ENCODE assay signal across 1 cellular context in the genomic region with DNA sequence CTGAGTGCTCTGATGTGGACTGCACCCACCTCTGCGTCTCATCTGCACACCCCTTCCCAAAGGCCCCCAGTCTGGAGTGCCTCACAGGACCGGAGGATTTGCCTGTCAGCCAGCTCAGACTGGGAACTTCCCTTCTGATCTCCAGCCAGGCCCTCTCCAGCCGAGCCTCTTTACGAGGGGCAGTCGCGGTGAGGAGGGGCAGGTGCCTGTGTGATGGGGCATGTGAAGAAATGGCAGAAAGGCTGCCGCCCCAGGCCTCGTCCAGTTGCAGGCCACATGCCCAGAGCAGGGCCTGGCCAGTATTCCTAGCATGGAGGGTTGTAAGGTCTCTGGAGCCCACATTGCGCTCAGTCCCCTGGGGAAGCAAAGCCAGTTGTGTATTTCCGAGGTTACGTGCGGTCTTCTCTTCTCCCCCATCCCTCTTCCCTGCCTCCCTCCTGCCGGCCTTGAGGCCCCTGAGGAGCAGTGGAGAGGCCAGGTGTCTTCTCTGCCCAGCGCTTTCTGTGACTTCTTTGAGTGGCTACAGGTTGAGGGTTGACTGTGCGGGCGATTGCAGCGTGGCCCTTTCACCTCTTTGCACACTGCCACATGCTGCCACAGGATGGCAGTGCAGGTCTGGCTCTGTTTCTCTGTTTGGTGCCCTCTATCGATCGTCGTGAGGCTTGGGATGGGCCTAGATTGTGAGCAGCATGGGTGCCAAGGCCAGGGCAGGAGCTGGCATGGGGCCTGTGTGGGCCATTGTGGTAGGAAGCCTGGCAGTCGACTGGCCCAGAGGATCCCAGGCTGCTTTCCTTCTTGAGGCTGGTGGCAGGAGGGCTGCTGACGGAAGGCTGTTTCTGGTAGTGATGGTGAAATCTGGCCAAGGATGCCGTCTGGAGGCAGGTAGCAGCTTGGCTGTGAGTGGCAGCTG.
TF ChIP-seq lines count a peak whose summit lies in the region.

No MANE protein-coding gene starts in this region.

TF ChIP-seq in HepG2, 621 proteins besides CTCF, POLR2A, EP300 and RAD21 (continued from another document and continues in another):
- TF ChIP-seq, protein P1, sequence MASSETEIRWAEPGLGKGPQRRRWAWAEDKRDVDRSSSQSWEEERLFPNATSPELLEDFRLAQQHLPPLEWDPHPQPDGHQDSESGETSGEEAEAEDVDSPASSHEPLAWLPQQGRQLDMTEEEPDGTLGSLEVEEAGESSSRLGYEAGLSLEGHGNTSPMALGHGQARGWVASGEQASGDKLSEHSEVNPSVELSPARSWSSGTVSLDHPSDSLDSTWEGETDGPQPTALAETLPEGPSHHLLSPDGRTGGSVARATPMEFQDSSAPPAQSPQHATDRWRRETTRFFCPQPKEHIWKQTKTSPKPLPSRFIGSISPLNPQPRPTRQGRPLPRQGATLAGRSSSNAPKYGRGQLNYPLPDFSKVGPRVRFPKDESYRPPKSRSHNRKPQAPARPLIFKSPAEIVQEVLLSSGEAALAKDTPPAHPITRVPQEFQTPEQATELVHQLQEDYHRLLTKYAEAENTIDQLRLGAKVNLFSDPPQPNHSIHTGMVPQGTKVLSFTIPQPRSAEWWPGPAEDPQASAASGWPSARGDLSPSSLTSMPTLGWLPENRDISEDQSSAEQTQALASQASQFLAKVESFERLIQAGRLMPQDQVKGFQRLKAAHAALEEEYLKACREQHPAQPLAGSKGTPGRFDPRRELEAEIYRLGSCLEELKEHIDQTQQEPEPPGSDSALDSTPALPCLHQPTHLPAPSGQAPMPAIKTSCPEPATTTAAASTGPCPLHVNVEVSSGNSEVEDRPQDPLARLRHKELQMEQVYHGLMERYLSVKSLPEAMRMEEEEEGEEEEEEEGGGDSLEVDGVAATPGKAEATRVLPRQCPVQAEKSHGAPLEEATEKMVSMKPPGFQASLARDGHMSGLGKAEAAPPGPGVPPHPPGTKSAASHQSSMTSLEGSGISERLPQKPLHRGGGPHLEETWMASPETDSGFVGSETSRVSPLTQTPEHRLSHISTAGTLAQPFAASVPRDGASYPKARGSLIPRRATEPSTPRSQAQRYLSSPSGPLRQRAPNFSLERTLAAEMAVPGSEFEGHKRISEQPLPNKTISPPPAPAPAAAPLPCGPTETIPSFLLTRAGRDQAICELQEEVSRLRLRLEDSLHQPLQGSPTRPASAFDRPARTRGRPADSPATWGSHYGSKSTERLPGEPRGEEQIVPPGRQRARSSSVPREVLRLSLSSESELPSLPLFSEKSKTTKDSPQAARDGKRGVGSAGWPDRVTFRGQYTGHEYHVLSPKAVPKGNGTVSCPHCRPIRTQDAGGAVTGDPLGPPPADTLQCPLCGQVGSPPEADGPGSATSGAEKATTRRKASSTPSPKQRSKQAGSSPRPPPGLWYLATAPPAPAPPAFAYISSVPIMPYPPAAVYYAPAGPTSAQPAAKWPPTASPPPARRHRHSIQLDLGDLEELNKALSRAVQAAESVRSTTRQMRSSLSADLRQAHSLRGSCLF (CRISPR knock-in tag; IDR thresholded peaks at IDR 0.05; ENCODE audit: borderline replicate concordance): no peak
- TF ChIP-seq, protein P2, sequence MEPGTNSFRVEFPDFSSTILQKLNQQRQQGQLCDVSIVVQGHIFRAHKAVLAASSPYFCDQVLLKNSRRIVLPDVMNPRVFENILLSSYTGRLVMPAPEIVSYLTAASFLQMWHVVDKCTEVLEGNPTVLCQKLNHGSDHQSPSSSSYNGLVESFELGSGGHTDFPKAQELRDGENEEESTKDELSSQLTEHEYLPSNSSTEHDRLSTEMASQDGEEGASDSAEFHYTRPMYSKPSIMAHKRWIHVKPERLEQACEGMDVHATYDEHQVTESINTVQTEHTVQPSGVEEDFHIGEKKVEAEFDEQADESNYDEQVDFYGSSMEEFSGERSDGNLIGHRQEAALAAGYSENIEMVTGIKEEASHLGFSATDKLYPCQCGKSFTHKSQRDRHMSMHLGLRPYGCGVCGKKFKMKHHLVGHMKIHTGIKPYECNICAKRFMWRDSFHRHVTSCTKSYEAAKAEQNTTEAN (CRISPR knock-in tag; conservative IDR thresholded peaks at IDR 0.05): no peak
- 0 out of 2 replicates have a peak, but pooled peaks have one; percentile 24 for TF ChIP-seq ZNF589 (CRISPR knock-in tag; conservative IDR thresholded peaks at IDR 0.05)
- TF ChIP-seq GATAD1 (CRISPR knock-in tag; IDR thresholded peaks at IDR 0.05): peak; percentile 63; the same call in 1 of the 2 replicates
- TF ChIP-seq YEATS2 (CRISPR knock-in tag; IDR thresholded peaks at IDR 0.05; ENCODE audit: borderline replicate concordance): peak; percentile 42; the same call in 1 of the 2 replicates
- TF ChIP-seq ZFX (CRISPR knock-in tag; IDR thresholded peaks at IDR 0.05; ENCODE audit: low read depth): peak; percentile 84
- TF ChIP-seq SRSF4 (IDR thresholded peaks at IDR 0.05; ENCODE audit: low read depth, low read length, poor library complexity, severe bottlenecking): no peak
- TF ChIP-seq ETV5 (CRISPR knock-in tag; IDR thresholded peaks at IDR 0.05; ENCODE audit: borderline replicate concordance): peak; percentile 16; the same call in 1 of the 2 replicates
- TF ChIP-seq SIX4 (CRISPR knock-in tag; IDR thresholded peaks at IDR 0.05): no peak
- peak; percentile 42; the same call in 1 of the 2 replicates for TF ChIP-seq IRF2 (CRISPR knock-in tag; IDR thresholded peaks at IDR 0.05)
- TF ChIP-seq PLRG1 (conservative IDR thresholded peaks at IDR 0.05): no peak
- 0 out of 2 replicates have a peak, but pooled peaks have one; percentile 28 for TF ChIP-seq TARDBP (CRISPR knock-in tag; IDR thresholded peaks at IDR 0.05)
- no peak for TF ChIP-seq NR2F6 (IDR thresholded peaks at IDR 0.05)
- peak; percentile 43; the same call in 1 of the 2 replicates for TF ChIP-seq NR2F6 (CRISPR knock-in tag; IDR thresholded peaks at IDR 0.05)
- TF ChIP-seq KDM2A (CRISPR knock-in tag; IDR thresholded peaks at IDR 0.05; ENCODE audit: borderline replicate concordance, low read depth): peak; percentile 65; the same call in 1 of the 2 replicates
- no peak for TF ChIP-seq FOSL1 (CRISPR knock-in tag; IDR thresholded peaks at IDR 0.05; ENCODE audit: borderline replicate concordance)
- no peak for TF ChIP-seq ZNF556 (CRISPR knock-in tag; IDR thresholded peaks at IDR 0.05; ENCODE audit: borderline replicate concordance)
- TF ChIP-seq, protein P3, sequence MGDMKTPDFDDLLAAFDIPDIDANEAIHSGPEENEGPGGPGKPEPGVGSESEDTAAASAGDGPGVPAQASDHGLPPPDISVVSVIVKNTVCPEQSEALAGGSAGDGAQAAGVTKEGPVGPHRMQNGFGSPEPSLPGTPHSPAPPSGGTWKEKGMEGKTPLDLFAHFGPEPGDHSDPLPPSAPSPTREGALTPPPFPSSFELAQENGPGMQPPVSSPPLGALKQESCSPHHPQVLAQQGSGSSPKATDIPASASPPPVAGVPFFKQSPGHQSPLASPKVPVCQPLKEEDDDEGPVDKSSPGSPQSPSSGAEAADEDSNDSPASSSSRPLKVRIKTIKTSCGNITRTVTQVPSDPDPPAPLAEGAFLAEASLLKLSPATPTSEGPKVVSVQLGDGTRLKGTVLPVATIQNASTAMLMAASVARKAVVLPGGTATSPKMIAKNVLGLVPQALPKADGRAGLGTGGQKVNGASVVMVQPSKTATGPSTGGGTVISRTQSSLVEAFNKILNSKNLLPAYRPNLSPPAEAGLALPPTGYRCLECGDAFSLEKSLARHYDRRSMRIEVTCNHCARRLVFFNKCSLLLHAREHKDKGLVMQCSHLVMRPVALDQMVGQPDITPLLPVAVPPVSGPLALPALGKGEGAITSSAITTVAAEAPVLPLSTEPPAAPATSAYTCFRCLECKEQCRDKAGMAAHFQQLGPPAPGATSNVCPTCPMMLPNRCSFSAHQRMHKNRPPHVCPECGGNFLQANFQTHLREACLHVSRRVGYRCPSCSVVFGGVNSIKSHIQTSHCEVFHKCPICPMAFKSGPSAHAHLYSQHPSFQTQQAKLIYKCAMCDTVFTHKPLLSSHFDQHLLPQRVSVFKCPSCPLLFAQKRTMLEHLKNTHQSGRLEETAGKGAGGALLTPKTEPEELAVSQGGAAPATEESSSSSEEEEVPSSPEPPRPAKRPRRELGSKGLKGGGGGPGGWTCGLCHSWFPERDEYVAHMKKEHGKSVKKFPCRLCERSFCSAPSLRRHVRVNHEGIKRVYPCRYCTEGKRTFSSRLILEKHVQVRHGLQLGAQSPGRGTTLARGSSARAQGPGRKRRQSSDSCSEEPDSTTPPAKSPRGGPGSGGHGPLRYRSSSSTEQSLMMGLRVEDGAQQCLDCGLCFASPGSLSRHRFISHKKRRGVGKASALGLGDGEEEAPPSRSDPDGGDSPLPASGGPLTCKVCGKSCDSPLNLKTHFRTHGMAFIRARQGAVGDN (CRISPR knock-in tag; IDR thresholded peaks at IDR 0.05): peak; percentile 77
- TF ChIP-seq ZNF282 (IDR thresholded peaks at IDR 0.05; ENCODE audit: partially characterized antibody): no peak
- peak; percentile 70 for TF ChIP-seq TEAD3 (CRISPR knock-in tag; optimal IDR thresholded peaks at IDR 0.05; ENCODE audit: borderline replicate concordance)
- TF ChIP-seq ERF (CRISPR knock-in tag; IDR thresholded peaks at IDR 0.05): 0 out of 2 replicates have a peak, but pooled peaks have one; percentile 42
- TF ChIP-seq, protein P4, sequence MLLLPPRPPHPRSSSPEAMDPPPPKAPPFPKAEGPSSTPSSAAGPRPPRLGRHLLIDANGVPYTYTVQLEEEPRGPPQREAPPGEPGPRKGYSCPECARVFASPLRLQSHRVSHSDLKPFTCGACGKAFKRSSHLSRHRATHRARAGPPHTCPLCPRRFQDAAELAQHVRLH (CRISPR knock-in tag; IDR thresholded peaks at IDR 0.05; ENCODE audit: borderline replicate concordance, low read depth): peak; percentile 45; the same call in 1 of the 2 replicates
- no peak for TF ChIP-seq KLF15 (CRISPR knock-in tag; IDR thresholded peaks at IDR 0.05; ENCODE audit: borderline replicate concordance)
- TF ChIP-seq NRL (CRISPR knock-in tag; IDR thresholded peaks at IDR 0.05; ENCODE audit: borderline replicate concordance): no peak; the same call in 1 of the 2 replicates
- TF ChIP-seq ZNF761 (CRISPR knock-in tag; conservative IDR thresholded peaks at IDR 0.05): no peak
- TF ChIP-seq, protein P5, sequence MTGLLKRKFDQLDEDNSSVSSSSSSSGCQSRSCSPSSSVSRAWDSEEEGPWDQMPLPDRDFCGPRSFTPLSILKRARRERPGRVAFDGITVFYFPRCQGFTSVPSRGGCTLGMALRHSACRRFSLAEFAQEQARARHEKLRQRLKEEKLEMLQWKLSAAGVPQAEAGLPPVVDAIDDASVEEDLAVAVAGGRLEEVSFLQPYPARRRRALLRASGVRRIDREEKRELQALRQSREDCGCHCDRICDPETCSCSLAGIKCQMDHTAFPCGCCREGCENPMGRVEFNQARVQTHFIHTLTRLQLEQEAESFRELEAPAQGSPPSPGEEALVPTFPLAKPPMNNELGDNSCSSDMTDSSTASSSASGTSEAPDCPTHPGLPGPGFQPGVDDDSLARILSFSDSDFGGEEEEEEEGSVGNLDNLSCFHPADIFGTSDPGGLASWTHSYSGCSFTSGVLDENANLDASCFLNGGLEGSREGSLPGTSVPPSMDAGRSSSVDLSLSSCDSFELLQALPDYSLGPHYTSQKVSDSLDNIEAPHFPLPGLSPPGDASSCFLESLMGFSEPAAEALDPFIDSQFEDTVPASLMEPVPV (CRISPR knock-in tag; IDR thresholded peaks at IDR 0.05): peak; percentile 52; the same call in 1 of the 2 replicates
- TF ChIP-seq RNF2 (conservative IDR thresholded peaks at IDR 0.05; ENCODE audit: low read depth): no peak
- no peak for TF ChIP-seq ZKSCAN5 (CRISPR knock-in tag; IDR thresholded peaks at IDR 0.05)
- no peak for TF ChIP-seq SKI (IDR thresholded peaks at IDR 0.05; ENCODE audit: partially characterized antibody)
- no peak for TF ChIP-seq MAFG (CRISPR knock-in tag; IDR thresholded peaks at IDR 0.05)
- TF ChIP-seq, protein P6, sequence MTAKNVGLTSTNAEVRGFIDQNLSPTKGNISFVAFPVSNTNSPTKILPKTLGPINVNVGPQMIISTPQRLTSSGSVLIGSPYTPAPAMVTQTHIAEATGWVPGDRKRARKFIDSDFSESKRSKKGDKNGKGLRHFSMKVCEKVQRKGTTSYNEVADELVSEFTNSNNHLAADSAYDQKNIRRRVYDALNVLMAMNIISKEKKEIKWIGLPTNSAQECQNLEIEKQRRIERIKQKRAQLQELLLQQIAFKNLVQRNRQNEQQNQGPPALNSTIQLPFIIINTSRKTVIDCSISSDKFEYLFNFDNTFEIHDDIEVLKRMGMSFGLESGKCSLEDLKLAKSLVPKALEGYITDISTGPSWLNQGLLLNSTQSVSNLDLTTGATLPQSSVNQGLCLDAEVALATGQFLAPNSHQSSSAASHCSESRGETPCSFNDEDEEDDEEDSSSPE (CRISPR knock-in tag; IDR thresholded peaks at IDR 0.05): no peak
- TF ChIP-seq RXRB (CRISPR knock-in tag; IDR thresholded peaks at IDR 0.05; ENCODE audit: borderline replicate concordance): peak; percentile 65; the same call in 1 of the 2 replicates
- no peak for TF ChIP-seq ATF1 (CRISPR knock-in tag; IDR thresholded peaks at IDR 0.05)
- TF ChIP-seq HNRNPLL (IDR thresholded peaks at IDR 0.05; ENCODE audit: low read depth, low read length, poor library complexity, severe bottlenecking): peak; percentile 30
- TF ChIP-seq RXRA (CRISPR knock-in tag; IDR thresholded peaks at IDR 0.05): peak; percentile 83
- TF ChIP-seq THAP11 (CRISPR knock-in tag; IDR thresholded peaks at IDR 0.05): 0 out of 2 replicates have a peak, but pooled peaks have one; percentile 28
- TF ChIP-seq, protein P7, sequence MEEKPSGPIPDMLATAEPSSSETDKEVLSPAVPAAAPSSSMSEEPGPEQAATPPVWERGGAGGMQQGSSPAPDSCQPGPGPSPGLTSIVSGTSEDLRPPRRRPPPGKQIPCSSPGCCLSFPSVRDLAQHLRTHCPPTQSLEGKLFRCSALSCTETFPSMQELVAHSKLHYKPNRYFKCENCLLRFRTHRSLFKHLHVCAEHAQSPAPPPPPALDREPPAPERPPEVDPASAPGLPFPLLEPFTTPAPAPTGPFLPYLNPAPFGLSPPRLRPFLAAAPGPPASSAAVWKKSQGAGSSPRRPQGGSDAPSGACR (CRISPR knock-in tag; IDR thresholded peaks at IDR 0.05): 0 out of 2 replicates have a peak, but pooled peaks have one; percentile 38
- TF ChIP-seq FOXK1 (CRISPR knock-in tag; IDR thresholded peaks at IDR 0.05; ENCODE audit: borderline replicate concordance, low read depth): peak; percentile 49; the same call in 1 of the 2 replicates
- TF ChIP-seq KAT7 (CRISPR knock-in tag; IDR thresholded peaks at IDR 0.05; ENCODE audit: borderline replicate concordance): no peak
- no peak for TF ChIP-seq ZC3H4 (CRISPR knock-in tag; IDR thresholded peaks at IDR 0.05; ENCODE audit: borderline replicate concordance)
- peak; percentile 36; the same call in 1 of the 2 replicates for TF ChIP-seq MAZ (IDR thresholded peaks at IDR 0.05; ENCODE audit: borderline replicate concordance, low read depth, low read length)
- no peak for TF ChIP-seq MAZ (CRISPR knock-in tag; IDR thresholded peaks at IDR 0.05; ENCODE audit: low read depth)
- TF ChIP-seq KLF16 (CRISPR knock-in tag; IDR thresholded peaks at IDR 0.05): 0 out of 4 replicates have a peak, but pooled peaks of 1 of the 2 experiments have one; percentile 30
- peak; percentile 63; the same call in 1 of the 2 replicates for TF ChIP-seq TGIF2 (CRISPR knock-in tag; IDR thresholded peaks at IDR 0.05)
- no peak for TF ChIP-seq ZNF766 (CRISPR knock-in tag; IDR thresholded peaks at IDR 0.05; ENCODE audit: borderline replicate concordance)
- 0 out of 2 replicates have a peak, but pooled peaks have one; percentile 33 for TF ChIP-seq BCL6 (CRISPR knock-in tag; IDR thresholded peaks at IDR 0.05)
- no peak for TF ChIP-seq AGO1 (IDR thresholded peaks at IDR 0.05; ENCODE audit: low read depth, low read length, poor library complexity, severe bottlenecking)
- no peak for TF ChIP-seq ZNF232 (CRISPR knock-in tag; IDR thresholded peaks at IDR 0.05; ENCODE audit: borderline replicate concordance)
- TF ChIP-seq, protein P8, sequence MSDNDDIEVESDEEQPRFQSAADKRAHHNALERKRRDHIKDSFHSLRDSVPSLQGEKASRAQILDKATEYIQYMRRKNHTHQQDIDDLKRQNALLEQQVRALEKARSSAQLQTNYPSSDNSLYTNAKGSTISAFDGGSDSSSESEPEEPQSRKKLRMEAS (IDR thresholded peaks at IDR 0.05): peak; percentile 61; the same call in 1 of the 2 replicates
